In the genomic region with DNA sequence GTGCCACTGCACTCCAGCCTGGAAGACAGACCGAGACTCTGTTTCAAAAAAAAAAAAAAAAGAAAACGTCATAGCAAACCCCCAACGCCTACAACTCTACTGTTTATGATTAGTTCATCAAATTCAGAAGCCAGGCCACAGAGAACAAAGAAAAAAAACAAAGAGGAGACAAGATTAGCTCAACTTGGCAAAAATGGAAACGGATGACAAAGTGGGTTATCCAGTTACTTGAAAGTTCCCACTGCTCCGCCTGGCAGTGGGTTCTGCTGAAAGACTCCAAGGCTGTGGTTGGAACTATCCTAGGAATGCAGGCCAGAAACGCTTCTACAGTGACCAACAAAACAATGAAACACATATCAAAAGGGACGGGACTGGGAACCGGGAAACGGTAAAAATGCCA, we compare ENCODE assay signal across 12 cellular contexts. TPM values are rescaled to one million over a fixed set of nuclear protein-coding genes. Genes with fewer than 3 reads are reported as not detected.
DNase-seq lines count a peak whose midpoint lies in the region; ATAC-seq lines count a peak whose summit lies in the region.
"Had no signal": no experiment of that assay in that cellular context is flagged by ENCODE, and none has a peak within 500 bp of the region (broad histone marks: within the 10 kb centered on the region; RNA-seq: fewer than 3 reads in every experiment).

No MANE protein-coding gene starts in this region.

- H4K8ac ChIP-seq in mesendoderm (ENCODE audit: low read depth, low read length) = no peak overlapping the region

- no peaks in the 10 kb centered on the region for H3K27me3 ChIP-seq in mesendoderm (ENCODE audit: insufficient read depth, low read length, poor library complexity)
- H3K27me3 ChIP-seq: BLaER1 treated with 17β-estradiol and CSF1 and Interleukin-3, amounts not matched to agents 10 nM and 100 nM had no signal

- H2BK120ac ChIP-seq in mesendoderm (ENCODE audit: low read depth, low read length) = no peak overlapping the region

- no peaks in the 10 kb centered on the region for H3K4me1 ChIP-seq in mesendoderm (ENCODE audit: control insufficient read depth, low read depth, low read length)

- peak; percentile 97 for DNase-seq in A172 (ENCODE audit: low spot score)
- DNase-seq in HT1080 (ENCODE audit: low read depth) = peak; percentile 77
- peak; percentile 97 for DNase-seq in dedifferentiated amniotic fluid mesenchymal stem cell (ENCODE audit: extremely low spot score)
- peak; percentile 90 for DNase-seq in mesendoderm
- no peak for DNase-seq in NCI-H345 (lab: John Stamatoyannopoulos, UW)
- DNase-seq in RPMI8226 = no peak
- DNase-seq in HT-29 (ENCODE audit: low spot score) = no peak
- no peak for DNase-seq in stimulated activated naive CD8-positive, alpha-beta T cell treated with anti-CD3 and anti-CD28 coated beads, Interleukin-15, amount 100 ng/mL, for 72 hours
- DNase-seq: activated CD8-positive, alpha-beta T cell treated with anti-CD3 and anti-CD28 coated beads for 36 hours; central memory CD4-positive, alpha-beta T cell; Kasumi-1 had no signal

- no peak overlapping the region for H3K56ac ChIP-seq in mesendoderm (ENCODE audit: low read length)

- no peak overlapping the region for H2AK5ac ChIP-seq in mesendoderm (ENCODE audit: low read length)

- ATAC-seq in stimulated activated naive CD8-positive, alpha-beta T cell treated with anti-CD3 and anti-CD28 coated beads, Interleukin-15, amount 100 ng/mL, for 72 hours = no peak
- ATAC-seq: activated CD8-positive, alpha-beta T cell treated with anti-CD3 and anti-CD28 coated beads for 36 hours had no signal

- peaks cover 46% of the 10 kb centered on the region for H3K79me2 ChIP-seq in mesendoderm (ENCODE audit: control insufficient read depth, insufficient read depth, low read length)

- no peak overlapping the region for H3K18ac ChIP-seq in mesendoderm (ENCODE audit: low read length)

- no peaks in the 10 kb centered on the region for H3K4me1 Mint-ChIP-seq in stimulated activated naive CD8-positive, alpha-beta T cell treated with anti-CD3 and anti-CD28 coated beads, Interleukin-15, amount 100 ng/mL, for 72 hours

- H3K36me3 ChIP-seq in mesendoderm (ENCODE audit: control insufficient read depth, insufficient read depth, low read length) = no peaks in the 10 kb centered on the region

- no peak overlapping the region for H3K4ac ChIP-seq in mesendoderm (ENCODE audit: low read depth, low read length)

- H3K4me3 ChIP-seq in mesendoderm (ENCODE audit: low read length) = no peak overlapping the region
- H3K4me3 ChIP-seq: BLaER1 treated with 17β-estradiol and CSF1 and Interleukin-3, amounts not matched to agents 10 nM and 100 nM had no signal

- no peak overlapping the region for H3K9ac ChIP-seq in mesendoderm (ENCODE audit: low read length)
- H3K9ac ChIP-seq: BLaER1 treated with 17β-estradiol and CSF1 and Interleukin-3, amounts not matched to agents 10 nM and 100 nM had no signal

- H3K27ac Mint-ChIP-seq in stimulated activated naive CD8-positive, alpha-beta T cell treated with anti-CD3 and anti-CD28 coated beads, Interleukin-15, amount 100 ng/mL, for 72 hours = peak overlapping the region in 1 of 2 donors; percentile 25
- H3K27ac Mint-ChIP-seq: activated CD8-positive, alpha-beta T cell treated with anti-CD3 and anti-CD28 coated beads for 36 hours had no signal

- no peak overlapping the region for H2BK5ac ChIP-seq in mesendoderm (ENCODE audit: low read length)

- peaks cover 0 to 1% of the 10 kb centered on the region in 2 donors for H3K9me3 Mint-ChIP-seq in stimulated activated naive CD8-positive, alpha-beta T cell treated with anti-CD3 and anti-CD28 coated beads, Interleukin-15, amount 100 ng/mL, for 72 hours

- no peak overlapping the region for H2BK15ac ChIP-seq in mesendoderm (replicated peaks; ENCODE audit: low read depth)

- H3K79me1 ChIP-seq in mesendoderm (ENCODE audit: low read length) = peaks cover 27% of the 10 kb centered on the region

- peaks cover 11% of the 10 kb centered on the region for H3K27me3 Mint-ChIP-seq in stimulated activated naive CD8-positive, alpha-beta T cell treated with anti-CD3 and anti-CD28 coated beads, Interleukin-15, amount 100 ng/mL, for 72 hours

- no CpG with 5 or more reads among the region's 9 CpGs for WGBS in mesendoderm (ENCODE audit: extremely low coverage, insufficient coverage, low lambda C conversion rate)

- no peak overlapping the region for H3K4me2 ChIP-seq in mesendoderm (ENCODE audit: low read length)
- H3K4me2 ChIP-seq: BLaER1 treated with 17β-estradiol and CSF1 and Interleukin-3, amounts not matched to agents 10 nM and 100 nM had no signal

- no peak overlapping the region for H4K5ac ChIP-seq in mesendoderm (ENCODE audit: low read length)

- no peak overlapping the region for H3K27ac ChIP-seq in mesendoderm (ENCODE audit: low read depth, low read length)
- H3K27ac ChIP-seq: BLaER1 treated with 17β-estradiol and CSF1 and Interleukin-3, amounts not matched to agents 10 nM and 100 nM had no signal

- no peak overlapping the region for H3K4me3 Mint-ChIP-seq in stimulated activated naive CD8-positive, alpha-beta T cell treated with anti-CD3 and anti-CD28 coated beads, Interleukin-15, amount 100 ng/mL, for 72 hours
- H3K4me3 Mint-ChIP-seq: activated CD8-positive, alpha-beta T cell treated with anti-CD3 and anti-CD28 coated beads for 36 hours had no signal

- H3K23ac ChIP-seq in mesendoderm (ENCODE audit: low read length) = no peak overlapping the region

RNA-seq across cellular contexts. Expression of a gene that starts 53.1 kb away (rescaled TPM):
- total RNA-seq in A172 (2014; rRNA removed; shearing (Covaris generic)) = 36.3 and 37.7 TPM in 2 replicates
- total RNA-seq in HT1080 (2014; rRNA removed; shearing (Covaris generic)) = 49.7 and 58.0 TPM in 2 replicates
- 16.5 TPM in 2 replicates for polyA plus RNA-seq in HT1080 (2015; cell fraction: cytosol; rRNA removed)
- 22.1 and 22.7 TPM in 2 replicates for polyA plus RNA-seq in HT1080 (2015; cell fraction: nucleus; rRNA removed)
- polyA plus RNA-seq in mesendoderm (2013, experiment 1 of 2) = 12.1 TPM
- polyA plus RNA-seq in mesendoderm (2013, experiment 2 of 2) = 12.7 TPM
- 22.3 and 26.0 TPM in 2 replicates for total RNA-seq in HT-29 (2014; rRNA removed; shearing (Covaris generic))

RNA-seq across cellular contexts. Expression of a gene that starts 53.2 kb away (rescaled TPM):
- total RNA-seq in A172 (2014; rRNA removed; shearing (Covaris generic)) = 128 and 138 TPM in 2 replicates
- total RNA-seq in HT1080 (2014; rRNA removed; shearing (Covaris generic)) = 46.7 and 59.4 TPM in 2 replicates
- polyA plus RNA-seq in HT1080 (2015; cell fraction: cytosol; rRNA removed) = 44.1 and 49.1 TPM in 2 replicates
- 59.9 and 72.5 TPM in 2 replicates for polyA plus RNA-seq in HT1080 (2015; cell fraction: nucleus; rRNA removed)
- polyA plus RNA-seq in mesendoderm (2013, experiment 1 of 2) = 46.4 TPM
- polyA plus RNA-seq in mesendoderm (2013, experiment 2 of 2) = 48.7 TPM
- total RNA-seq in HT-29 (2014; rRNA removed; shearing (Covaris generic)) = 22.8 and 30.5 TPM in 2 replicates

Comparison
In these comparisons a context has a peak if more than half of its experiments do, and no peak if none do; other contexts are left out.
1. DNase-seq: peak in A172 (single experiment), HT1080 (single experiment), dedifferentiated amniotic fluid mesenchymal stem cell (single experiment) and mesendoderm (single experiment); none in NCI-H345 (single experiment), RPMI8226 (single experiment), HT-29 (single experiment) and stimulated activated naive CD8-positive, alpha-beta T cell treated with anti-CD3 and anti-CD28 coated beads, Interleukin-15, amount 100 ng/mL, for 72 hours (0 of 2).